ENCODE assay signal across 8 cellular contexts in the genomic region with DNA sequence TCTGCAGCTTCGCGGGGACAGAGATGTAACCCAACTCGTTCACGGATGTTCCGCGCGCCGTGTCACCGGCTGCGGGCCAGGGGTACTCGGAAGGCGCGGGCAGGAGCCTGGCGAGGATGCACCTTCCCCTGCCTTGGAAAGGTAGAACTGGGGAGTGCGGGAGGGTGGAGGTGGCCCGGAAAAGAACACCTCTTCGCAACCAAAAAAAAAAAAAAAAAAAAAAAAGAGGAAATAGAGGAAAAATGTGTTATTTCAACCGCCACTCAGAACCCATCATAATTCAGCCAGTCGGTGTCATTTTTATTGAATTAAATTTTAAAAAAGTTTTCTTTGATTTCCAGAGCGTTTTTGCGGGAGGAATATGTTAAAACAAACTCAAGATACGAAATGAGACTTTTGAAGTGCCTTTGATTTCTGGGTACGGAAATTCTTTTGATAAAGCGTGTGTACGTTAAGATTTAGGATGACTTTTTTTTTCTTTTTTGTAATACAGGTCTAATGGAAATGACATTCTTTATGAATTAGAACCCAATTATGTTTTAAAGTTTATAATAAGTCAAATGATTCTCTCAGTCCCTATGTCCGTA. TPM values are rescaled to one million over a fixed set of nuclear protein-coding genes. Genes with fewer than 3 reads are reported as not detected.
DNase-seq lines count a peak whose midpoint lies in the region; ATAC-seq, FAIRE-seq and TF ChIP-seq lines count a peak whose summit lies in the region.

No MANE protein-coding gene starts in this region.

- intact Hi-C loops in testis (cut with DNase I; ENCODE audit: low total_unique reads), result no loop called here

- peaks cover 61% of the 10 kb centered on the region for H3K36me3 Mint-ChIP-seq in activated CD4-positive, alpha-beta T cell treated with anti-CD3 and anti-CD28 coated beads, Interleukin-2, amount 10 ng/mL, durations not matched to agents 7 days and 5 days (ENCODE audit: low read depth)
- H3K36me3 Mint-ChIP-seq in activated naive CD4-positive, alpha-beta T cell treated with anti-CD3 and anti-CD28 coated beads, Interleukin-2, amount 50 U/mL, for 72 hours, result peaks cover 31 to 53% of the 10 kb centered on the region in 2 donors

- peaks cover 30% of the 10 kb centered on the region for H3K79me2 ChIP-seq in keratinocyte (ENCODE audit: control insufficient read depth, insufficient read depth, low read length)

- H3K4me1 ChIP-seq in keratinocyte (ENCODE audit: control insufficient read depth, extremely low read depth, insufficient read depth, low read length), result peaks cover 14% of the 10 kb centered on the region
- H3K4me1 ChIP-seq in testis, result peaks cover 13% of the 10 kb centered on the region

- DNase-seq in activated CD4-positive, alpha-beta T cell treated with anti-CD3 and anti-CD28 coated beads, Interleukin-2, amount 10 ng/mL, durations not matched to agents 7 days and 5 days, result no peak
- DNase-seq in activated CD4-positive, alpha-beta T cell treated with anti-CD3 and anti-CD28 coated beads, Interleukin-2, amount 50 U/mL, for 48 hours, result no peak
- DNase-seq in activated naive CD4-positive, alpha-beta T cell treated with anti-CD3 and anti-CD28 coated beads, Interleukin-2, amount 50 U/mL, for 72 hours (ENCODE audit: low spot score in 2 of 2), result no peak
- DNase-seq in keratinocyte (ENCODE audit: low read depth, low spot score) (no peak), testis (no peak), NAMALWA (ENCODE audit: low spot score) (no peak), hepatic stellate cell (ENCODE audit: low spot score) (no peak), NCI-H2171 treated with DMSO at 0.1 percent for 48 hours (lab: John Stamatoyannopoulos, UW) (no peak)

- H3K27ac ChIP-seq in keratinocyte (ENCODE audit: control insufficient read depth, insufficient read depth, low read length), result peak overlapping the region; percentile 89
- peak overlapping the region; percentile 95 to 100 for H3K27ac ChIP-seq in testis

- peak overlapping the region; percentile 93 for H2AFZ ChIP-seq in keratinocyte (ENCODE audit: control insufficient read depth, low read length)

- H3K27me3 ChIP-seq in keratinocyte (ENCODE audit: control insufficient read depth, extremely low read depth, insufficient read depth, low read length) (no peaks in the 10 kb centered on the region), testis (no peaks in the 10 kb centered on the region)

- TF ChIP-seq CTCF in keratinocyte (optimal IDR thresholded peaks at IDR 0.05 in 1 of 3, IDR thresholded peaks at IDR 0.05 in 1 of 3, conservative IDR thresholded peaks at IDR 0.05 in 1 of 3; ENCODE audit: extremely low read depth in 1 of 3, insufficient read depth in 2 of 3, low read length in 3 of 3), result no peak
- no peak for TF ChIP-seq CTCF in testis (IDR thresholded peaks at IDR 0.05)

- H3K4me3 ChIP-seq in keratinocyte (ENCODE audit: control insufficient read depth in 2 of 3, extremely low read depth in 1 of 3, insufficient read depth in 2 of 3, low read depth in 1 of 3, low read length in 3 of 3), result peak overlapping the region; percentile 69 to 84 (median 77)
- peak overlapping the region; percentile 73 to 84 for H3K4me3 ChIP-seq in testis

- no peaks in the 10 kb centered on the region for H4K20me1 ChIP-seq in keratinocyte (ENCODE audit: control insufficient read depth, extremely low read depth, insufficient read depth, low read length)

- H3K36me3 ChIP-seq in keratinocyte (ENCODE audit: control insufficient read depth in 2 of 2, extremely low read depth in 1 of 2, insufficient read depth in 2 of 2, low read length in 2 of 2), result no peaks in the 10 kb centered on the region
- H3K36me3 ChIP-seq in testis (ENCODE audit: low read depth, missing control alignments), result no peaks in the 10 kb centered on the region

- dilution Hi-C loops in keratinocyte (cut with MboI; ENCODE audit: extremely low pct_ligation_motif_present, low sequenced_read_pairs), result no loop called here

- H3K9me1 ChIP-seq in keratinocyte (ENCODE audit: control insufficient read depth, extremely low read depth, insufficient read depth, low read length), result no peaks in the 10 kb centered on the region

- H3K27me3 Mint-ChIP-seq in activated CD4-positive, alpha-beta T cell treated with anti-CD3 and anti-CD28 coated beads, Interleukin-2, amount 10 ng/mL, durations not matched to agents 7 days and 5 days, result no peaks in the 10 kb centered on the region

- 2 to 7% methylated on average over 11 to 26 of the region's 26 CpGs for WGBS in testis, 2 donors

- H3K27ac Mint-ChIP-seq in activated CD4-positive, alpha-beta T cell treated with anti-CD3 and anti-CD28 coated beads, Interleukin-2, amount 10 ng/mL, durations not matched to agents 7 days and 5 days, result peak overlapping the region; percentile 98
- H3K27ac Mint-ChIP-seq in activated naive CD4-positive, alpha-beta T cell treated with anti-CD3 and anti-CD28 coated beads, Interleukin-2, amount 50 U/mL, for 72 hours, result peak overlapping the region; percentile 97 to 99

- ATAC-seq in activated naive CD4-positive, alpha-beta T cell treated with anti-CD3 and anti-CD28 coated beads, Interleukin-2, amount 50 U/mL, for 72 hours, result no peak

- no peak for TF ChIP-seq POLR2A in testis (IDR thresholded peaks at IDR 0.05)

- CTCF ChIA-PET in activated CD4-positive, alpha-beta T cell treated with anti-CD3 and anti-CD28 coated beads, Interleukin-2, amount 10 ng/mL, durations not matched to agents 7 days and 5 days (lab: Charles Lee), result interaction anchor here (0.6 to 4.5 kb wide), 6 partner anchors 10 to 154 kb away, joined by 3 to 25 read pairs (median 6); no protein-coding TSS in a partner anchor

- H3K4me1 Mint-ChIP-seq in activated CD4-positive, alpha-beta T cell treated with anti-CD3 and anti-CD28 coated beads, Interleukin-2, amount 10 ng/mL, durations not matched to agents 7 days and 5 days, result peaks cover 29% of the 10 kb centered on the region

- H3K9me3 Mint-ChIP-seq in activated CD4-positive, alpha-beta T cell treated with anti-CD3 and anti-CD28 coated beads, Interleukin-2, amount 10 ng/mL, durations not matched to agents 7 days and 5 days, result no peaks in the 10 kb centered on the region
- H3K9me3 Mint-ChIP-seq in activated naive CD4-positive, alpha-beta T cell treated with anti-CD3 and anti-CD28 coated beads, Interleukin-2, amount 50 U/mL, for 72 hours, result no peaks in the 10 kb centered on the region

- H3K9me3 ChIP-seq in keratinocyte (ENCODE audit: control insufficient read depth, low read depth, low read length), result no peaks in the 10 kb centered on the region
- no peaks in the 10 kb centered on the region for H3K9me3 ChIP-seq in testis

- POLR2A ChIA-PET in activated CD4-positive, alpha-beta T cell treated with anti-CD3 and anti-CD28 coated beads, Interleukin-2, amount 10 ng/mL, durations not matched to agents 7 days and 5 days (lab: Charles Lee), result interaction anchor here (0.9 to 3.6 kb wide), 5 partner anchors 10 to 370 kb away, joined by 5 to 25 read pairs (median 10); partner anchors contain the start of gene BORCS5

- H3K4me2 ChIP-seq in keratinocyte (ENCODE audit: control insufficient read depth, extremely low read depth, insufficient read depth, low read depth, low read length), result peak overlapping the region; percentile 70

- peak overlapping the region; percentile 89 for H3K9ac ChIP-seq in keratinocyte (ENCODE audit: control insufficient read depth, extremely low read depth, insufficient read depth, low read length)

- no peak for FAIRE-seq in keratinocyte (lab: Jason Lieb, UNC)

- H3K4me3 Mint-ChIP-seq in activated CD4-positive, alpha-beta T cell treated with anti-CD3 and anti-CD28 coated beads, Interleukin-2, amount 10 ng/mL, durations not matched to agents 7 days and 5 days, result peak overlapping the region; percentile 95

RNA-seq across cellular contexts. Expression of gene CDKN1B, which starts 8.9 kb away (rescaled TPM):
- total RNA-seq in activated CD4-positive, alpha-beta T cell treated with anti-CD3 and anti-CD28 coated beads, Interleukin-2, amount 10 ng/mL, durations not matched to agents 7 days and 5 days, result 100 to 1,000 TPM; 105 to 117 TPM
- 10 to 100 TPM; 39.7 to 46.6 TPM for total RNA-seq in activated naive CD4-positive, alpha-beta T cell treated with anti-CD3 and anti-CD28 coated beads, Interleukin-2, amount 50 U/mL, for 72 hours
- 2.9 to 5.5 TPM (median 5.1 TPM) in 3 replicates for polyA plus RNA-seq in keratinocyte
- 16.5 TPM for polyA plus RNA-seq in keratinocyte (2011; ENCODE audit: low read depth)
- polyA plus RNA-seq in keratinocyte (2011; cell fraction: cytosol; rRNA removed), result 1.5 and 2.4 TPM in 2 replicates
- polyA plus RNA-seq in keratinocyte (2011; cell fraction: nucleus; rRNA removed), result 3.4 and 4.0 TPM in 2 replicates
- polyA plus RNA-seq in keratinocyte (2012; ENCODE audit: low replicate concordance), result 8.1 and 9.2 TPM in 2 replicates
- polyA minus RNA-seq in keratinocyte, result 0.89 to 3.2 TPM (median 1.2 TPM) in 3 replicates
- polyA minus RNA-seq in keratinocyte (2011; cell fraction: cytosol; rRNA and poly(A)+ RNA removed), result 6.9 TPM
- 5.5 and 6.0 TPM in 2 replicates for polyA minus RNA-seq in keratinocyte (2011; cell fraction: nucleus; rRNA and poly(A)+ RNA removed)
- 10 to 100 TPM; 76.1 to 98.9 TPM for total RNA-seq in testis
- 59.2 TPM for polyA plus RNA-seq in testis (ENCODE audit: insufficient read depth, low read depth, low replicate concordance)

RNA-seq across cellular contexts. Expression of gene GPR19, which starts 30.1 kb away (rescaled TPM):
- 1 to 10 TPM; 7.7 to 9.3 TPM for total RNA-seq in activated CD4-positive, alpha-beta T cell treated with anti-CD3 and anti-CD28 coated beads, Interleukin-2, amount 10 ng/mL, durations not matched to agents 7 days and 5 days
- total RNA-seq in activated naive CD4-positive, alpha-beta T cell treated with anti-CD3 and anti-CD28 coated beads, Interleukin-2, amount 50 U/mL, for 72 hours, result 10 to 100 TPM; 24.8 to 27.5 TPM
- 0.05 to 0.45 TPM (median 0.17 TPM) in 3 replicates for polyA plus RNA-seq in keratinocyte
- polyA plus RNA-seq in keratinocyte (2011; ENCODE audit: low read depth), result not detected
- polyA plus RNA-seq in keratinocyte (2011; cell fraction: cytosol; rRNA removed), result 0.10 and 0.18 TPM in 2 replicates
- 0.45 TPM in 1 of 2 replicates, not detected in the other for polyA plus RNA-seq in keratinocyte (2011; cell fraction: nucleus; rRNA removed)
- polyA plus RNA-seq in keratinocyte (2012; ENCODE audit: low replicate concordance), result 0.28 TPM in 1 of 2 replicates, not detected in the other
- 0.23 to 1.1 TPM in 2 of 3 replicates, not detected in the other for polyA minus RNA-seq in keratinocyte
- polyA minus RNA-seq in keratinocyte (2011; cell fraction: cytosol; rRNA and poly(A)+ RNA removed), result not detected
- not detected in 2 replicates for polyA minus RNA-seq in keratinocyte (2011; cell fraction: nucleus; rRNA and poly(A)+ RNA removed)
- total RNA-seq in testis, result 1 to 10 TPM; 2.1 to 2.9 TPM
- polyA plus RNA-seq in testis (ENCODE audit: insufficient read depth, low read depth, low replicate concordance), result 4.1 TPM

RNA-seq across cellular contexts. Expression of gene APOLD1, which starts 59.4 kb away (rescaled TPM):
- total RNA-seq in activated CD4-positive, alpha-beta T cell treated with anti-CD3 and anti-CD28 coated beads, Interleukin-2, amount 10 ng/mL, durations not matched to agents 7 days and 5 days, result 10 to 100 TPM; 14.4 to 15.5 TPM
- 1 to 10 TPM; 5.2 to 6.5 TPM for total RNA-seq in activated naive CD4-positive, alpha-beta T cell treated with anti-CD3 and anti-CD28 coated beads, Interleukin-2, amount 50 U/mL, for 72 hours
- polyA plus RNA-seq in keratinocyte, result 0.34 to 0.36 TPM (median 0.34 TPM) in 3 replicates
- 0.05 TPM for polyA plus RNA-seq in keratinocyte (2011; ENCODE audit: low read depth)
- 0.17 and 0.40 TPM in 2 replicates for polyA plus RNA-seq in keratinocyte (2011; cell fraction: cytosol; rRNA removed)
- 0.34 and 0.36 TPM in 2 replicates for polyA plus RNA-seq in keratinocyte (2011; cell fraction: nucleus; rRNA removed)
- 0.22 and 0.34 TPM in 2 replicates for polyA plus RNA-seq in keratinocyte (2012; ENCODE audit: low replicate concordance)
- 0.26 to 0.33 TPM (median 0.26 TPM) in 3 replicates for polyA minus RNA-seq in keratinocyte
- 0.58 TPM for polyA minus RNA-seq in keratinocyte (2011; cell fraction: cytosol; rRNA and poly(A)+ RNA removed)
- 0.31 and 0.32 TPM in 2 replicates for polyA minus RNA-seq in keratinocyte (2011; cell fraction: nucleus; rRNA and poly(A)+ RNA removed)
- 1 to 10 TPM; 9.2 to 9.7 TPM for total RNA-seq in testis
- 8.2 TPM for polyA plus RNA-seq in testis (ENCODE audit: insufficient read depth, low read depth, low replicate concordance)
